In the genomic region with DNA sequence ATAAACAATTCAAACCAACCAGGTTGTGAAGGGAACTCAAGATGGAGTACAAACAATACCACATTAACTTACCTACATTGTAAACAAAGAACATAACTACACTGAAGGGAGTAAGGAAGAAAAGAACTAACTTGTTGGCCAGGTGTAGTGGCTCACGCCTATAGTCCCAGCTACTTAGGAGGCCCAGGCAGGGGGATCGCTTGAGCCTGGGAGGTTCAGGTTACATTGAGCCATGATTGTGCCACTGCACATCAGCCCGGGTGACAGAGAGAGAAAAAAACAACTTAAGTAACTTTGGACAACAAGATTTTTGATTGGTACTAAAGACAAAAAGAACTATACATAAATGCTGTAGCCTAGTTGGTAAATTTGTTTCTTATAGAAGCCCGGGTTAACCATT, we compare ENCODE assay signal across 19 cellular contexts.
DNase-seq lines count a peak whose midpoint lies in the region; TF ChIP-seq lines count a peak whose summit lies in the region.
"Had no signal": no experiment of that assay in that cellular context is flagged by ENCODE, and none has a peak within 500 bp of the region (broad histone marks: within the 10 kb centered on the region; RNA-seq: fewer than 3 reads in every experiment).

No MANE protein-coding gene starts in this region.

- no peaks in the 10 kb centered on the region; the same call in 1 of the 2 replicates for H3K27me3 ChIP-seq in DOHH2 (ENCODE audit: control insufficient read depth, low read length)
- H3K27me3 ChIP-seq in HUES64 (ENCODE audit: insufficient read depth, low read length): no peaks in the 10 kb centered on the region
- H3K27me3 ChIP-seq in WERI-Rb-1 (ENCODE audit: insufficient read depth, low read depth, severe bottlenecking): peaks cover 3% of the 10 kb centered on the region
- no peaks in the 10 kb centered on the region for H3K27me3 ChIP-seq in mesenchymal stem cell (ENCODE audit: control insufficient read depth in 1 of 2, insufficient read depth in 1 of 2, low read length in 2 of 2)

- H2BK15ac ChIP-seq in mesenchymal stem cell (ENCODE audit: low read depth, poor library complexity, severe bottlenecking): no peak overlapping the region

- DNase-seq in WERI-Rb-1 (peak; percentile 11), mesenchymal stem cell (no peak), midbrain (lab: John Stamatoyannopoulos, UW) (no peak), nucleus accumbens (lab: John Stamatoyannopoulos, UW) (no peak), NCI-H1105 treated with DMSO at 0.1 percent for 48 hours (lab: John Stamatoyannopoulos, UW) (no peak)
- DNase-seq: Caco-2; CD4-positive, alpha-beta T cell; GDM1; GOT3; NCI-H1436; NCI-H2029 treated with DMSO at 0.1 percent for 48 hours; NCI-H345; Right ventricle myocardium superior; T-cell had no signal

- H2AK5ac ChIP-seq in mesenchymal stem cell (ENCODE audit: low read length, severe bottlenecking): peak overlapping the region; percentile 80

- H3K27ac ChIP-seq in DOHH2 (ENCODE audit: low read depth, low read length) (peak overlapping the region; percentile 3; the same call in 1 of the 2 replicates), HUES64 (ENCODE audit: low read depth, low read length) (0 out of 2 replicates have a peak overlapping the region, but pooled peaks have one; percentile 32), WERI-Rb-1 (no peak overlapping the region), mesenchymal stem cell (ENCODE audit: low read length, poor library complexity, severe bottlenecking) (no peak overlapping the region)
- H3K27ac ChIP-seq: A549, KMS-11, SK-N-MC had no signal

- H3K18ac ChIP-seq in mesenchymal stem cell (ENCODE audit: low read depth in 1 of 2, low read length in 2 of 2): no peak overlapping the region

- WGBS in HUES64: 80% methylated on average over 4 of the region's 4 CpGs
- WGBS in mesenchymal stem cell: 81% methylated on average over 3 of the region's 4 CpGs

- no peak overlapping the region for H3K23ac ChIP-seq in mesenchymal stem cell (ENCODE audit: low read length in 2 of 2)

- H3K9me3 ChIP-seq in DOHH2 (ENCODE audit: control insufficient read depth, insufficient read depth, low read length) (no peaks in the 10 kb centered on the region; the same call in 1 of the 2 replicates), HUES64 (ENCODE audit: insufficient read depth, low read depth, low read length) (no peaks in the 10 kb centered on the region), WERI-Rb-1 (ENCODE audit: severe bottlenecking) (no peaks in the 10 kb centered on the region), mesenchymal stem cell (ENCODE audit: control insufficient read depth, low read length) (no peaks in the 10 kb centered on the region)
- H3K9me3 ChIP-seq: A549, Caco-2 had no signal

- no peaks in the 10 kb centered on the region for H3K9me2 ChIP-seq in DOHH2 (replicated peaks; ENCODE audit: control insufficient read depth, low read length)

- H3K4me3 ChIP-seq in DOHH2 (ENCODE audit: low read length) (no peak overlapping the region), HUES64 (ENCODE audit: low read length) (no peak overlapping the region), WERI-Rb-1 (ENCODE audit: low read depth, low read length) (no peak overlapping the region), mesenchymal stem cell (ENCODE audit: insufficient read depth in 1 of 2, low read depth in 1 of 2, low read length in 2 of 2) (no peak overlapping the region)
- H3K4me3 ChIP-seq: A549, SK-N-MC had no signal

- no peak overlapping the region for H2BK120ac ChIP-seq in mesenchymal stem cell (ENCODE audit: low read depth, low read length)

- H4K91ac ChIP-seq in mesenchymal stem cell (ENCODE audit: low read length): no peak overlapping the region

- H2AFZ ChIP-seq in mesenchymal stem cell (ENCODE audit: low read depth, low read length): no peak overlapping the region

- no peak overlapping the region for H2BK12ac ChIP-seq in mesenchymal stem cell (ENCODE audit: low read length in 2 of 2)

- H3K79me1 ChIP-seq in mesenchymal stem cell (replicated peaks; ENCODE audit: low read length, poor library complexity, severe bottlenecking): no peaks in the 10 kb centered on the region

- H3K79me2 ChIP-seq in DOHH2 (ENCODE audit: control insufficient read depth, low read length): no peaks in the 10 kb centered on the region

- H2BK5ac ChIP-seq in mesenchymal stem cell (ENCODE audit: low read depth, low read length, poor library complexity, severe bottlenecking): no peak overlapping the region

- H4K8ac ChIP-seq in mesenchymal stem cell (ENCODE audit: low read length): no peak overlapping the region

- H3K14ac ChIP-seq in mesenchymal stem cell (ENCODE audit: low read length in 2 of 2): no peak overlapping the region

- H3K4me1 ChIP-seq in DOHH2 (ENCODE audit: control insufficient read depth, low read length): peaks cover 24% of the 10 kb centered on the region
- peaks cover 33% of the 10 kb centered on the region for H3K4me1 ChIP-seq in HUES64 (ENCODE audit: insufficient read depth, low read length)
- peaks cover 7% of the 10 kb centered on the region for H3K4me1 ChIP-seq in mesenchymal stem cell (ENCODE audit: control insufficient read depth, insufficient read depth, low read depth, low read length)
- H3K4me1 ChIP-seq: A549 had no signal

- H3K36me3 ChIP-seq in DOHH2 (ENCODE audit: control insufficient read depth, low read length): no peaks in the 10 kb centered on the region
- no peaks in the 10 kb centered on the region for H3K36me3 ChIP-seq in HUES64 (ENCODE audit: insufficient read depth, low read length)
- H3K36me3 ChIP-seq in WERI-Rb-1: no peaks in the 10 kb centered on the region
- H3K36me3 ChIP-seq in mesenchymal stem cell (ENCODE audit: control insufficient read depth in 1 of 2, insufficient read depth in 2 of 2, low read depth in 1 of 2, low read length in 2 of 2): no peaks in the 10 kb centered on the region

- H4K20me1 ChIP-seq in DOHH2 (ENCODE audit: control insufficient read depth, insufficient read depth, low read depth, low read length): no peaks in the 10 kb centered on the region

- H3K9ac ChIP-seq in HUES64 (ENCODE audit: low read depth, low read length): no peak overlapping the region
- no peak overlapping the region for H3K9ac ChIP-seq in mesenchymal stem cell (ENCODE audit: low read length)
- H3K9ac ChIP-seq: KMS-11 had no signal

- TF ChIP-seq CTCF in DOHH2 (IDR thresholded peaks at IDR 0.05; ENCODE audit: low read depth, low read length, poor library complexity, severe bottlenecking) (no peak), WERI-Rb-1 (IDR thresholded peaks at IDR 0.05; ENCODE audit: low read depth, low read length) (no peak)

- H3K4me2 ChIP-seq in DOHH2 (ENCODE audit: low read length): no peak overlapping the region
- no peak overlapping the region for H3K4me2 ChIP-seq in mesenchymal stem cell (ENCODE audit: low read length, poor library complexity, severe bottlenecking)
- H3K4me2 ChIP-seq: A549, KMS-11 had no signal

- peaks cover 6% of the 10 kb centered on the region for H3F3A ChIP-seq in DOHH2 (ENCODE audit: control insufficient read depth, insufficient read depth)

- no peak overlapping the region for H3K4ac ChIP-seq in mesenchymal stem cell (ENCODE audit: low read depth in 1 of 2, low read length in 2 of 2)

Comparison
In these comparisons a context has a peak if more than half of its experiments do, and no peak if none do; other contexts are left out.
1. H3K27ac ChIP-seq: peak in DOHH2 (single experiment) and HUES64 (single experiment); none in WERI-Rb-1 (single experiment) and mesenchymal stem cell (single experiment).